15 cellular contexts compared by ENCODE assay signal in the genomic region with DNA sequence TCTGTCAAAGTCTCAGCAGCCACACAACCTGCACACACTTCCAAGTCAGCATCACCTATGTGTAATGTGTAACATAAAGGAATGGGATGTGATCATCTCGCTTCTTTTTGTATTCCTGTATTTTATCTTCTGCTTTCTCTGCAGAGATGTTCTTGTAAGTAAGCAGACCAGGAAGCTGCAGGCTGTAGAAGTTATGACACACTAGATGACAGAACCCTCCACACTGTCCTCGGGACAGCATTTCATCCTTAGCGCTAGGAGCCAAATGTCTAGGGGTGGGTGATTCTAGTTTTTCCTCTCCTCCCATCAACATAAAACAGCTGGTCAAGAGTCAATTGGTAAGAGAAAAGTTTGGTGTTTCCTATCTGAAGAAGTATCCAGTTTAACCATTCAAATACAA. TPM values are rescaled to one million over a fixed set of nuclear protein-coding genes. Genes with fewer than 3 reads are reported as not detected.
DNase-seq lines count a peak whose midpoint lies in the region; ATAC-seq and TF ChIP-seq lines count a peak whose summit lies in the region.
"Had no signal": no experiment of that assay in that cellular context is flagged by ENCODE, and none has a peak within 500 bp of the region (broad histone marks: within the 10 kb centered on the region; RNA-seq: fewer than 3 reads in every experiment).

No MANE protein-coding gene starts in this region.

- H3K27me3 Mint-ChIP-seq in CD14-positive monocyte (ENCODE audit: low read depth in 3 of 3) (peaks cover 0 to 5% (median 0%) of the 10 kb centered on the region in 3 donors), immature natural killer cell (ENCODE audit: low read depth in 3 of 3) (peaks cover 6 to 10% (median 10%) of the 10 kb centered on the region in 3 donors)
- H3K27me3 Mint-ChIP-seq: CD4-positive, alpha-beta T cell had no signal

- H3K9me3 ChIP-seq in Loucy (ENCODE audit: insufficient read depth, low read depth, low read length) (no peaks in the 10 kb centered on the region), smooth muscle cell (replicated peaks; ENCODE audit: low read depth) (no peaks in the 10 kb centered on the region), heart right ventricle (no peaks in the 10 kb centered on the region)
- H3K9me3 ChIP-seq: BLaER1 had no signal

- H4K20me1 ChIP-seq in Loucy (ENCODE audit: insufficient read depth, low read length, poor library complexity, severe bottlenecking) (no peaks in the 10 kb centered on the region), smooth muscle cell (ENCODE audit: low read depth) (no peaks in the 10 kb centered on the region)
- H4K20me1 ChIP-seq: BLaER1 had no signal

- H3K9ac ChIP-seq in Loucy (ENCODE audit: low read depth, low read length, poor library complexity, severe bottlenecking) (no peak overlapping the region), smooth muscle cell (ENCODE audit: low read depth) (no peak overlapping the region)
- H3K9ac ChIP-seq: BLaER1 had no signal

- H3K4me3 Mint-ChIP-seq in CD14-positive monocyte = peak overlapping the region in 1 of 2 donors; percentile 4
- no peak overlapping the region for H3K4me3 Mint-ChIP-seq in immature natural killer cell
- H3K4me3 Mint-ChIP-seq: CD4-positive, alpha-beta T cell had no signal

- H3K4me1 Mint-ChIP-seq in CD14-positive monocyte = peaks cover 23% of the 10 kb centered on the region
- H3K4me1 Mint-ChIP-seq in immature natural killer cell = peaks cover 33 to 36% of the 10 kb centered on the region in 2 donors

- H3K27ac Mint-ChIP-seq in CD14-positive monocyte = peak overlapping the region in 5 of 7 donors; percentile 20 to 81 (median 67)
- peak overlapping the region in 5 of 6 donors; percentile 17 to 61 (median 24) for H3K27ac Mint-ChIP-seq in immature natural killer cell
- H3K27ac Mint-ChIP-seq: CD4-positive, alpha-beta T cell had no signal

- H3K4me2 ChIP-seq in Loucy (ENCODE audit: low read depth, low read length, poor library complexity, severe bottlenecking) (no peak overlapping the region), smooth muscle cell (no peak overlapping the region)
- H3K4me2 ChIP-seq: BLaER1 had no signal

- no peak for ATAC-seq in heart right ventricle
- ATAC-seq: GM12878, HCT116 had no signal

- no peaks in the 10 kb centered on the region for H3K27me3 ChIP-seq in Loucy (ENCODE audit: insufficient read depth, low read length, poor library complexity, severe bottlenecking)
- no peaks in the 10 kb centered on the region for H3K27me3 ChIP-seq in smooth muscle cell (ENCODE audit: low read depth)
- H3K27me3 ChIP-seq in heart right ventricle = peaks cover 0 to 34% (median 28%) of the 10 kb centered on the region in 7 donors
- H3K27me3 ChIP-seq: BLaER1 had no signal

- H3K4me1 ChIP-seq in Loucy (ENCODE audit: insufficient read depth, low read length, poor library complexity, severe bottlenecking) (peaks cover 32% of the 10 kb centered on the region), smooth muscle cell (ENCODE audit: low read depth) (peaks cover 25% of the 10 kb centered on the region), heart right ventricle (peaks cover 0 to 4% (median 0%) of the 10 kb centered on the region in 9 donors)

- H3K27ac ChIP-seq in smooth muscle cell (ENCODE audit: low read depth) = no peak overlapping the region
- no peak overlapping the region for H3K27ac ChIP-seq in heart right ventricle
- H3K27ac ChIP-seq: BLaER1 had no signal

- no peaks in the 10 kb centered on the region for H3K36me3 Mint-ChIP-seq in CD14-positive monocyte
- no peaks in the 10 kb centered on the region for H3K36me3 Mint-ChIP-seq in immature natural killer cell

- H3K79me2 ChIP-seq in Loucy (ENCODE audit: insufficient read depth, low read length) = peaks cover 21% of the 10 kb centered on the region
- H3K79me2 ChIP-seq in smooth muscle cell (ENCODE audit: low read depth) = peaks cover 9% of the 10 kb centered on the region

- TF ChIP-seq CTCF in CD14-positive monocyte (IDR thresholded peaks at IDR 0.05) (no peak), Loucy (conservative IDR thresholded peaks at IDR 0.05; ENCODE audit: low read length) (no peak), smooth muscle cell (IDR thresholded peaks at IDR 0.05; ENCODE audit: borderline replicate concordance, insufficient read depth, poor library complexity, severe bottlenecking) (no peak), heart right ventricle (IDR thresholded peaks at IDR 0.05) (no peak)

- H3K36me3 ChIP-seq in Loucy (ENCODE audit: insufficient read depth, low read length) (no peaks in the 10 kb centered on the region), smooth muscle cell (ENCODE audit: low read depth) (no peaks in the 10 kb centered on the region), heart right ventricle (no peaks in the 10 kb centered on the region)
- H3K36me3 ChIP-seq: BLaER1 had no signal

- intact Hi-C loops in CD14-positive monocyte (cut with micrococcal nuclease) = no loop called here
- intact Hi-C loops in heart right ventricle (cut with DNase I) = no loop called here

- H2AFZ ChIP-seq in Loucy (ENCODE audit: low read length) = peak overlapping the region; percentile 46; the same call in 1 of the 2 replicates
- peak overlapping the region; percentile 46 for H2AFZ ChIP-seq in smooth muscle cell (ENCODE audit: low read depth)

- H3K9me3 Mint-ChIP-seq in CD14-positive monocyte (peaks cover 0 to 4% (median 0%) of the 10 kb centered on the region in 7 donors), immature natural killer cell (no peaks in the 10 kb centered on the region)
- H3K9me3 Mint-ChIP-seq: CD4-positive, alpha-beta T cell had no signal

- 64% methylated on average over 3 of the region's 3 CpGs for WGBS in smooth muscle cell (ENCODE audit: low lambda C conversion rate)
- 40 to 60% methylated on average over 3 of the region's 3 CpGs for WGBS in heart right ventricle, 2 donors

- H3F3A ChIP-seq in Loucy (ENCODE audit: low read depth) = peaks cover 4% of the 10 kb centered on the region
- peaks cover 4% of the 10 kb centered on the region for H3F3A ChIP-seq in smooth muscle cell (ENCODE audit: low read depth)

- no peak overlapping the region for H3K4me3 ChIP-seq in Loucy (ENCODE audit: low read length, poor library complexity, severe bottlenecking)
- H3K4me3 ChIP-seq in smooth muscle cell = no peak overlapping the region
- H3K4me3 ChIP-seq in heart right ventricle = no peak overlapping the region
- H3K4me3 ChIP-seq: BLaER1, GM12878 had no signal

- no peaks in the 10 kb centered on the region for H3K9me2 ChIP-seq in Loucy (replicated peaks; ENCODE audit: low read depth, low read length)

- DNase-seq in CD14-positive monocyte (ENCODE audit: low spot score) = no peak
- DNase-seq in immature natural killer cell = no peak
- DNase-seq in smooth muscle cell (lab: John Stamatoyannopoulos, UW; ENCODE audit: unreplicated experiment) = no peak
- DNase-seq in heart right ventricle = no peak
- DNase-seq in activated CD4-positive, alpha-beta T cell treated with anti-CD3 and anti-CD28 coated beads, Interleukin-2, amount 50 U/mL, for 48 hours = no peak
- no peak for DNase-seq in NOMO-1 treated with DMSO at 0.1 percent for 48 hours (lab: John Stamatoyannopoulos, UW; ENCODE audit: unreplicated experiment)
- DNase-seq: 8988T; AML-193; CD4-positive, alpha-beta T cell; DMS79 had no signal

RNA-seq across cellular contexts. Expression of a gene that starts 2.1 kb away (rescaled TPM):
- polyA plus RNA-seq in CD14-positive monocyte (under 1 TPM in 1 of 2 donors, not detected in 1; 0.02 TPM), immature natural killer cell (10 to 100 TPM in 1 of 3 donors, 1 to 10 TPM in 2; 1.5 to 18.4 (median 5.4) TPM), smooth muscle cell (2.9 and 4.1 TPM in 2 replicates), heart right ventricle (under 1 TPM; 0.07 to 0.09 TPM)
- total RNA-seq in smooth muscle cell (6.6 and 7.6 TPM in 2 replicates), heart right ventricle (under 1 TPM in 7 of 10 donors, not detected in 3; 0.06 to 0.71 (median 0.15) TPM)
- total RNA-seq: G401 had no signal

RNA-seq across cellular contexts. Expression of a gene that starts 46.9 kb away (rescaled TPM):
- polyA plus RNA-seq in CD14-positive monocyte (not detected), immature natural killer cell (not detected), smooth muscle cell (0.69 and 5.3 TPM in 2 replicates), heart right ventricle (10 to 100 TPM in 1 of 2 donors, 1 to 10 TPM in 1; 6.8 to 14.7 TPM)
- total RNA-seq in smooth muscle cell (0.49 TPM in 1 of 2 replicates, not detected in the other), heart right ventricle (1 to 10 TPM in 7 of 10 donors, not detected in 3; 1.2 to 3.4 (median 1.8) TPM)
- total RNA-seq: CD4-positive, alpha-beta T cell; G401 had no signal
- polyA plus RNA-seq: GM12878 had no signal
